Comparison of ENCODE assay signal across 9 cellular contexts in the genomic region with DNA sequence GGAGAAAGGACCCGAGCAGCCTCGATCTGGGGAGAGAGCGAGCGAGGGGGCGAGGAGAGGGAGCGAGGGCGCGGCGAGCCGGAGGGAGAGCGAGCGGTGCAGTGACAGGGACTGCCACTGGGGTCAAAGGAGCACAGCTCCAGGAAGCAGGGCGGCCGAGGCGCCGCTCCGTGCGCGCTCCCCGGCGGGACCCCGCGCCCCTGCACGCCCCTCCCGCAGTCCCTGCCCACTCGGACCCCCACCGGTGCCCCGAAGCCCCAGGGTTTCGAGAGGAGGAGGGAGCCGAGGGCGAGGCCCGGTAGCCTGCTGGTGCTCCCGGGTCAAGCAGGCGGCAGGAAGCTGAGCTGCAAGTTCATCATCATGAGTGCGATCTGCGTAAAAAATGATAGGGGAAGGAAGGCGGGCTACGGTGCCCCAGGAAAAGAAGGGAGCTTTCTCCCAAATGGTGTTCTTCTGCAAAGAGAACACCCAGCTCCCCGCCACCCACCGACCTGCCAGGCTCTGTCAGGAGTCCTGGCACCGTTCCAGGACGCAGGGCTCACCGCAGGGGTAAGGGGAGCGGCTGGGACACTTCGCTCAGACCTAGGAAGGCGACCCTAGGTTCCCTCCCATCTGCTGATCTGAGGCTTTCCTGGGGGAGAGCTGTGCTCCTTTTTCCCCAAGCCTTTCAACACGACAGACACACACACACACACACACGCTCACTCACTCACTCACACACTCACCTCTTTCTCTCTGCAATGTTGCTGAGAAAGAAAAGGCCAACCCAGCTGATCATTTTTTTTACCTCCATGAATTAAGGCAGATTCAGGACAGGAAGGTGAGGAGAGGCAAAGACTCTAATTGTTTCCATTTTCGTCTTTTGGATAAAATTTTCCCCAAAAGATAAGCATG. TPM values are rescaled to one million over a fixed set of nuclear protein-coding genes. Genes with fewer than 3 reads are reported as not detected.
A peak's percentile ranks its signal among the peaks of the same experiment; 100 is the strongest.
DNase-seq lines count a peak whose midpoint lies in the region; ATAC-seq and TF ChIP-seq lines count a peak whose summit lies in the region.
"Had no signal": no experiment of that assay in that cellular context is flagged by ENCODE, and none has a peak within 500 bp of the region (broad histone marks: within the 10 kb centered on the region; RNA-seq: fewer than 3 reads in every experiment).

Gene MPPED2, minus strand, starts transcription at position 103 of the 894 bp plus-strand sequence. CDS start 5,980 bp downstream, outside the sequence.

- no peak within 1 kb of the TSS for H4K8ac ChIP-seq in mesendoderm (ENCODE audit: low read depth, low read length)

- H3K27me3 ChIP-seq in BLaER1 (peaks cover 70% of the 10 kb centered on the region), mesendoderm (ENCODE audit: insufficient read depth, low read length, poor library complexity) (peaks cover 16% of the 10 kb centered on the region), tibial nerve (peaks cover 0 to 37% of the 10 kb centered on the region in 2 donors)

- no peak within 1 kb of the TSS for H2BK15ac ChIP-seq in mesendoderm (replicated peaks; ENCODE audit: low read depth)

- no peak for TF ChIP-seq POLR2A in tibial nerve (IDR thresholded peaks at IDR 0.05)

- peak within 1 kb of the TSS; percentile 71 for H3K18ac ChIP-seq in mesendoderm (ENCODE audit: low read length)

- DNase-seq in SK-MEL-5 (ENCODE audit: low read depth, low spot score) (peak; percentile 56), ecto neural progenitor cell (ENCODE audit: low spot score) (peak; percentile 90), mesendoderm (peak; percentile 85), tibial nerve (ENCODE audit: low spot score in 2 of 2) (no peak), hippocampal formation (lab: John Stamatoyannopoulos, UW) (no peak)

- H3K36me3 ChIP-seq in BLaER1 (no peaks in the 10 kb centered on the region), mesendoderm (ENCODE audit: control insufficient read depth, insufficient read depth, low read length) (no peaks in the 10 kb centered on the region), tibial nerve (no peaks in the 10 kb centered on the region)

- H3K56ac ChIP-seq in mesendoderm (ENCODE audit: low read length) = peak within 1 kb of the TSS; percentile 80

- no peak within 1 kb of the TSS for H2AK5ac ChIP-seq in mesendoderm (ENCODE audit: low read length)

- H3K9ac ChIP-seq in BLaER1 (peak within 1 kb of the TSS; percentile 77), mesendoderm (ENCODE audit: low read length) (peak within 1 kb of the TSS; percentile 60)

- in situ Hi-C loops in SK-MEL-5 (cut with HindIII; ENCODE audit: low pct_unique_long_range_greater_than_20kb, low sequenced_read_pairs) = no loop called here

- peak within 1 kb of the TSS; percentile 53 for H3K23ac ChIP-seq in mesendoderm (ENCODE audit: low read length)

- H3K9me3 ChIP-seq in BLaER1 (no peaks in the 10 kb centered on the region), tibial nerve (no peaks in the 10 kb centered on the region)

- H3K4me2 ChIP-seq in BLaER1 = peak within 1 kb of the TSS; percentile 95
- peak within 1 kb of the TSS; percentile 88 for H3K4me2 ChIP-seq in mesendoderm (ENCODE audit: low read length)

- no peak for TF ChIP-seq EP300 in tibial nerve (IDR thresholded peaks at IDR 0.05)

- peak; percentile 5 to 70 (median 49) for TF ChIP-seq CTCF in tibial nerve (IDR thresholded peaks at IDR 0.05)

- no peak within 1 kb of the TSS for H2BK120ac ChIP-seq in mesendoderm (ENCODE audit: low read depth, low read length)

- H3K4ac ChIP-seq in mesendoderm (ENCODE audit: low read depth, low read length) = no peak within 1 kb of the TSS

- H2BK5ac ChIP-seq in mesendoderm (ENCODE audit: low read length) = no peak within 1 kb of the TSS

- H3K79me1 ChIP-seq in mesendoderm (ENCODE audit: low read length) = no peaks in the 10 kb centered on the region

- H3K4me1 ChIP-seq in BLaER1 (peaks cover 48% of the 10 kb centered on the region), mesendoderm (ENCODE audit: control insufficient read depth, low read depth, low read length) (no peaks in the 10 kb centered on the region), tibial nerve (peaks cover 0 to 34% (median 4%) of the 10 kb centered on the region in 4 donors)

- H4K20me1 ChIP-seq in BLaER1 = peaks cover 16% of the 10 kb centered on the region; the same call in 1 of the 2 replicates

- whole genome bisulfite sequencing in mesendoderm (ENCODE audit: extremely low coverage, insufficient coverage, low lambda C conversion rate) = no CpG with 5 or more reads among the region's 49 CpGs
- 18 to 29% methylated on average over 23 to 41 of the region's 49 CpGs for WGBS in tibial nerve, 2 donors

- H3K27ac ChIP-seq in BLaER1 = peak within 1 kb of the TSS; percentile 73
- H3K27ac ChIP-seq in mesendoderm (ENCODE audit: low read depth, low read length) = no peak within 1 kb of the TSS
- peak within 1 kb of the TSS; percentile 4 to 68 (median 20) for H3K27ac ChIP-seq in tibial nerve

- no peaks in the 10 kb centered on the region for H3K79me2 ChIP-seq in mesendoderm (ENCODE audit: control insufficient read depth, insufficient read depth, low read length)

- peak within 1 kb of the TSS; percentile 76 for H3K4me3 ChIP-seq in BLaER1
- peak within 1 kb of the TSS; percentile 47 for H3K4me3 ChIP-seq in mesendoderm (ENCODE audit: low read length)
- peak within 1 kb of the TSS; percentile 61 to 76 (median 69) for H3K4me3 ChIP-seq in tibial nerve

- ATAC-seq in GM18519 (IDR thresholded peaks at IDR 0.05; ENCODE audit: low FRiP score, unreplicated experiment) (peak; percentile 94), HG02981 (IDR thresholded peaks at IDR 0.05; ENCODE audit: unreplicated experiment) (peak; percentile 97)

- no peak within 1 kb of the TSS for H4K5ac ChIP-seq in mesendoderm (ENCODE audit: low read length)

RNA-seq across cellular contexts. Expression of gene MPPED2, which starts in this region (rescaled TPM):
- total RNA-seq in SK-MEL-5 (2014; rRNA removed; shearing (Covaris generic)) = 2.6 and 3.7 TPM in 2 replicates
- polyA plus RNA-seq in SK-MEL-5 (2015; cell fraction: cytosol; rRNA removed) = 5.2 and 10.5 TPM in 2 replicates
- polyA plus RNA-seq in SK-MEL-5 (2015; cell fraction: nucleus; rRNA removed) = 8.0 and 14.4 TPM in 2 replicates
- 1.3 TPM for polyA plus RNA-seq in mesendoderm (2013, experiment 1 of 2)
- polyA plus RNA-seq in mesendoderm (2013, experiment 2 of 2) = 1.1 TPM
- 10 to 100 TPM in 1 of 4 donors, 1 to 10 TPM in 3; 2.2 to 11.5 (median 4.7) TPM for total RNA-seq in tibial nerve
- total RNA-seq: NCI-H460 had no signal

Comparison
In these comparisons a context has a peak if more than half of its experiments do, and no peak if none do; other contexts are left out.
1. DNase-seq: peak in SK-MEL-5 (single experiment), ecto neural progenitor cell (single experiment) and mesendoderm (single experiment); none in tibial nerve (0 of 2) and hippocampal formation (0 of 2).
2. Peak in every context shown above with its lines, with median percentiles within 50 percentile points of each other: H3K4me3 ChIP-seq.